ENCODE assay signal across 8 cellular contexts in genomic region chr2:133844214-133844892, GRCh38.
DNase-seq lines count a peak whose midpoint lies in the region; ATAC-seq and TF ChIP-seq lines count a peak whose summit lies in the region.

No MANE protein-coding gene starts in this region.

- DNase-seq in COR-L47 (lab: John Stamatoyannopoulos, UW) (peak; percentile 1), KG1 (lab: John Stamatoyannopoulos, UW) (peak; percentile 15), SHP77 treated with DMSO at 0.1 percent for 48 hours (lab: John Stamatoyannopoulos, UW) (peak; percentile 5), glomerular endothelial cell (ENCODE audit: extremely low read depth, low read depth, low spot score) (peak; percentile 54), pons (ENCODE audit: low spot score) (peak; percentile 70), uterus (peak; percentile 33 to 50)
- DNase-seq in activated gamma-delta T cell treated with anti-CD3 and anti-CD28 coated beads, Interleukin-2, amount 50 U/mL, for 16 hours (ENCODE audit: low read depth), result peak; percentile 24

- H3K4me3 ChIP-seq in uterus, result no peak overlapping the region

- intact Hi-C loops in uterus (cut with DNase I; ENCODE audit: low total_unique reads), result no loop called here

- H3K4me1 ChIP-seq in uterus, result no peaks in the 10 kb centered on the region

- no peak for TF ChIP-seq POLR2A in uterus (IDR thresholded peaks at IDR 0.05)

- H3K36me3 ChIP-seq in uterus, result no peaks in the 10 kb centered on the region

- no peaks in the 10 kb centered on the region for H3K9me3 ChIP-seq in uterus

- no peaks in the 10 kb centered on the region for H3K27me3 ChIP-seq in uterus

- H3K27ac ChIP-seq in uterus, result no peak overlapping the region

- peak; percentile 88 for ATAC-seq in GM21367 (IDR thresholded peaks at IDR 0.05; ENCODE audit: unreplicated experiment)

- peak; percentile 61 to 72 (median 69) for TF ChIP-seq CTCF in uterus (IDR thresholded peaks at IDR 0.05)

Comparison
In these comparisons a context has a peak if more than half of its experiments do, and no peak if none do; other contexts are left out.
1. DNase-seq: peak in every context shown above with its lines; median percentile 70 in pons; 54 in glomerular endothelial cell; 42 in uterus; 24 in activated gamma-delta T cell treated with anti-CD3 and anti-CD28 coated beads, Interleukin-2, amount 50 U/mL, for 16 hours; 15 in KG1; 5 in SHP77 treated with DMSO at 0.1 percent for 48 hours; 1 in COR-L47.